In genomic region chr6:818191-818590, GRCh38 we compare ENCODE assay signal across 29 cellular contexts.
DNase-seq lines count a peak whose midpoint lies in the region; ATAC-seq, FAIRE-seq and TF ChIP-seq lines count a peak whose summit lies in the region.
"Had no signal": no experiment of that assay in that cellular context is flagged by ENCODE, and none has a peak within 500 bp of the region (broad histone marks: within the 10 kb centered on the region; RNA-seq: fewer than 3 reads in every experiment).

No MANE protein-coding gene starts in this region.

- H3K9me3 ChIP-seq in HepG2 (ENCODE audit: low read length): no peaks in the 10 kb centered on the region
- H3K9me3 ChIP-seq in right lobe of liver: no peaks in the 10 kb centered on the region
- H3K9me3 ChIP-seq: heart right ventricle, left lung, upper lobe of left lung had no signal

- no peak overlapping the region for H2AFZ ChIP-seq in HepG2 (ENCODE audit: low read length)

- H3K36me3 ChIP-seq in HepG2 (replicated peaks in 1 of 2; ENCODE audit: control insufficient read depth in 1 of 2, insufficient read depth in 2 of 2, low read length in 2 of 2) (no peaks in the 10 kb centered on the region), right lobe of liver (no peaks in the 10 kb centered on the region)
- H3K36me3 ChIP-seq: heart right ventricle, left lung, upper lobe of left lung had no signal

- no peak for TF ChIP-seq CTCF in HepG2 (CRISPR knock-in tag; IDR thresholded peaks at IDR 0.05)
- TF ChIP-seq CTCF in right lobe of liver (IDR thresholded peaks at IDR 0.05): no peak

- no peaks in the 10 kb centered on the region for H3K79me2 ChIP-seq in HepG2 (ENCODE audit: insufficient read depth, low read length)

- no peak overlapping the region for H3K4me2 ChIP-seq in HepG2 (ENCODE audit: low read depth, low read length)

- CTCF ChIA-PET in HepG2 (lab: Yijun Ruan, JAX; ENCODE audit: low intra/inter-chr PET ratio, low total read pairs): no interaction called here

- ATAC-seq in HepG2 (no peak), right lobe of liver (no peak), GM21381 (IDR thresholded peaks at IDR 0.05; ENCODE audit: unreplicated experiment) (no peak)
- ATAC-seq in activated naive CD8-positive, alpha-beta T cell treated with anti-CD3 and anti-CD28 coated beads, Interleukin-2, amount 50 U/mL, for 24 hours: peak; percentile 81
- ATAC-seq: heart right ventricle, left lung, Right ventricle myocardium inferior had no signal

- no peak overlapping the region for H3K4me3 ChIP-seq in HepG2 (replicated peaks in 1 of 3; ENCODE audit: insufficient read depth in 1 of 3, low read depth in 2 of 3, low read length in 3 of 3)
- H3K4me3 ChIP-seq in right lobe of liver: no peak overlapping the region
- H3K4me3 ChIP-seq: heart right ventricle, left lung, upper lobe of left lung had no signal

- FAIRE-seq in HepG2 (lab: Jason Lieb, UNC) (no peak), islet of Langerhans (lab: Jason Lieb, UNC) (peak; percentile 76)
- FAIRE-seq: D721Med, endometrium, GM12892 had no signal

- H3K4me1 Mint-ChIP-seq in activated naive CD8-positive, alpha-beta T cell treated with anti-CD3 and anti-CD28 coated beads, Interleukin-2, amount 50 U/mL, for 24 hours: peaks cover 51% of the 10 kb centered on the region
- H3K4me1 Mint-ChIP-seq in stimulated activated naive CD8-positive, alpha-beta T cell treated with anti-CD3 and anti-CD28 coated beads, Interleukin-15, Interleukin-2, amounts not matched to agents 100 ng/mL and 50 ng/mL, for 24 hours (ENCODE audit: low read depth): peaks cover 52% of the 10 kb centered on the region

- H4K20me1 ChIP-seq in HepG2 (ENCODE audit: insufficient read depth, low read length): no peaks in the 10 kb centered on the region

- DNase-seq in HepG2 (ENCODE audit: low spot score) (no peak), right lobe of liver (no peak), NOMO-1 treated with DMSO at 0.1 percent for 48 hours (lab: John Stamatoyannopoulos, UW; ENCODE audit: unreplicated experiment) (no peak), NCI-H2227 (lab: John Stamatoyannopoulos, UW; ENCODE audit: unreplicated experiment) (no peak)
- DNase-seq in activated naive CD8-positive, alpha-beta T cell treated with anti-CD3 and anti-CD28 coated beads, Interleukin-2, amount 50 U/mL, for 24 hours: no peak
- DNase-seq: activated CD4-positive, alpha-beta T cell treated with anti-CD3 and anti-CD28 coated beads, Interleukin-2, amount 50 U/mL, for 48 hours; activated CD8-positive, alpha-beta memory T cell treated with anti-CD3 and anti-CD28 coated beads, Interleukin-2, amount 50 U/mL, for 4 hours; anterior cingulate cortex; CD4-positive, CD25-positive, alpha-beta regulatory T cell; HCEC 1CT; heart right ventricle; left lung; midbrain; NCI-H1105; NCI-H2029; NCI-H226; nephron progenitor cell; posterior cingulate gyrus; stimulated activated CD8-positive, alpha-beta memory T cell treated with anti-CD3 and anti-CD28 coated beads, Interleukin-4, amount 100 ng/mL, for 48 hours; upper lobe of left lung had no signal

- H3K27me3 ChIP-seq in HepG2 (ENCODE audit: control insufficient read depth in 1 of 2, insufficient read depth in 2 of 2, low read length in 2 of 2): peaks cover 0 to 35% of the 10 kb centered on the region in 2 experiments; a peak in 3 of 5 replicates
- H3K27me3 ChIP-seq in right lobe of liver: no peaks in the 10 kb centered on the region
- H3K27me3 ChIP-seq: left lung, upper lobe of left lung had no signal

- TF ChIP-seq POLR2A in HepG2 (IDR thresholded peaks at IDR 0.05; ENCODE audit: insufficient read depth in 1 of 2, low read depth in 2 of 2, low read length in 2 of 2) (no peak), right lobe of liver (IDR thresholded peaks at IDR 0.05) (no peak)

- H3K9me3 Mint-ChIP-seq in activated naive CD8-positive, alpha-beta T cell treated with anti-CD3 and anti-CD28 coated beads, Interleukin-2, amount 50 U/mL, for 24 hours: peaks cover 4% of the 10 kb centered on the region
- H3K9me3 Mint-ChIP-seq in stimulated activated naive CD8-positive, alpha-beta T cell treated with anti-CD3 and anti-CD28 coated beads, Interleukin-15, Interleukin-2, amounts not matched to agents 100 ng/mL and 50 ng/mL, for 24 hours: no peaks in the 10 kb centered on the region
- H3K9me3 Mint-ChIP-seq: dendritic cell treated with granulocyte-macrophage colony-stimulating factor and Interleukin-4, amounts not matched to agents 40 ng/mL and 50 ng/mL, for 4 days; nephron progenitor cell; T-helper 2 cell treated with Interferon-gamma antibody and Interleukin-4, amounts not matched to agents 5 μg/mL and 100 μg/mL, for 36 hours had no signal

- BruUV-seq in HepG2 (replicated peaks; lab: Mats Ljungman, UMichigan): no TSS peak

- H3K9ac ChIP-seq in HepG2 (ENCODE audit: insufficient read depth, low read depth, low read length): no peak overlapping the region

- H3K27me3 Mint-ChIP-seq in activated naive CD8-positive, alpha-beta T cell treated with anti-CD3 and anti-CD28 coated beads, Interleukin-2, amount 50 U/mL, for 24 hours: peaks cover 20% of the 10 kb centered on the region
- peaks cover 17% of the 10 kb centered on the region for H3K27me3 Mint-ChIP-seq in stimulated activated naive CD8-positive, alpha-beta T cell treated with anti-CD3 and anti-CD28 coated beads, Interleukin-15, Interleukin-2, amounts not matched to agents 100 ng/mL and 50 ng/mL, for 24 hours

- H3K4me3 Mint-ChIP-seq in activated naive CD8-positive, alpha-beta T cell treated with anti-CD3 and anti-CD28 coated beads, Interleukin-2, amount 50 U/mL, for 24 hours: peak overlapping the region; percentile 47
- peak overlapping the region; percentile 55 for H3K4me3 Mint-ChIP-seq in stimulated activated naive CD8-positive, alpha-beta T cell treated with anti-CD3 and anti-CD28 coated beads, Interleukin-15, Interleukin-2, amounts not matched to agents 100 ng/mL and 50 ng/mL, for 24 hours
- H3K4me3 Mint-ChIP-seq: CD4-positive, CD25-positive, alpha-beta regulatory T cell; dendritic cell treated with granulocyte-macrophage colony-stimulating factor and Interleukin-4, amounts not matched to agents 40 ng/mL and 50 ng/mL, for 4 days; nephron progenitor cell; T-helper 2 cell treated with Interferon-gamma antibody and Interleukin-4, amounts not matched to agents 5 μg/mL and 100 μg/mL, for 36 hours had no signal

- 20% methylated on average over 2 of the region's 2 CpGs for WGBS in HepG2 (ENCODE audit: low lambda C conversion rate)
- 72% methylated on average over 2 of the region's 2 CpGs for WGBS in right lobe of liver (ENCODE audit: insufficient coverage, low coverage, low lambda C conversion rate, missing lambda C conversion rate)

- H3K27ac Mint-ChIP-seq in activated naive CD8-positive, alpha-beta T cell treated with anti-CD3 and anti-CD28 coated beads, Interleukin-2, amount 50 U/mL, for 24 hours: peak overlapping the region; percentile 85
- H3K27ac Mint-ChIP-seq in stimulated activated naive CD8-positive, alpha-beta T cell treated with anti-CD3 and anti-CD28 coated beads, Interleukin-15, Interleukin-2, amounts not matched to agents 100 ng/mL and 50 ng/mL, for 24 hours: peak overlapping the region; percentile 84
- H3K27ac Mint-ChIP-seq: CD4-positive, CD25-positive, alpha-beta regulatory T cell; dendritic cell treated with granulocyte-macrophage colony-stimulating factor and Interleukin-4, amounts not matched to agents 40 ng/mL and 50 ng/mL, for 4 days; nephron progenitor cell; T-helper 2 cell treated with Interferon-gamma antibody and Interleukin-4, amounts not matched to agents 5 μg/mL and 100 μg/mL, for 36 hours had no signal

- POLR2A ChIA-PET in HepG2 (lab: Yijun Ruan, JAX): no interaction called here

- peaks cover 3% of the 10 kb centered on the region for H3K36me3 Mint-ChIP-seq in activated naive CD8-positive, alpha-beta T cell treated with anti-CD3 and anti-CD28 coated beads, Interleukin-2, amount 50 U/mL, for 24 hours (ENCODE audit: low read depth)
- no peaks in the 10 kb centered on the region for H3K36me3 Mint-ChIP-seq in stimulated activated naive CD8-positive, alpha-beta T cell treated with anti-CD3 and anti-CD28 coated beads, Interleukin-15, Interleukin-2, amounts not matched to agents 100 ng/mL and 50 ng/mL, for 24 hours (ENCODE audit: low read depth)
- H3K36me3 Mint-ChIP-seq: CD4-positive, CD25-positive, alpha-beta regulatory T cell had no signal

- TF ChIP-seq RAD21 in HepG2 (CRISPR knock-in tag; IDR thresholded peaks at IDR 0.05): no peak

- in situ Hi-C loops in HepG2 (cut with HindIII; ENCODE audit: extremely low pct_ligation_motif_present, low pct_unique_long_range_greater_than_20kb): no loop called here

- H3K4me1 ChIP-seq in HepG2 (ENCODE audit: insufficient read depth, low read length): peaks cover 18% of the 10 kb centered on the region
- H3K4me1 ChIP-seq in right lobe of liver: no peaks in the 10 kb centered on the region
- H3K4me1 ChIP-seq: left lung, upper lobe of left lung had no signal

- H3K27ac ChIP-seq in HepG2 (ENCODE audit: extremely low read length, insufficient read depth, low read length) (no peak overlapping the region), right lobe of liver (no peak overlapping the region)
- H3K27ac ChIP-seq: heart right ventricle, left lung, upper lobe of left lung had no signal

- no peak for TF ChIP-seq EP300 in HepG2 (IDR thresholded peaks at IDR 0.05; ENCODE audit: low read depth in 2 of 2, low read length in 2 of 2)
- no peak for TF ChIP-seq EP300 in HepG2 (CRISPR knock-in tag; IDR thresholded peaks at IDR 0.05; ENCODE audit: borderline replicate concordance)

- intact Hi-C loops in HepG2 (cut with micrococcal nuclease; ENCODE audit: unreplicated experiment): no loop called here
- intact Hi-C loops in right lobe of liver (cut with DNase I): no loop called here
